In the genomic region with DNA sequence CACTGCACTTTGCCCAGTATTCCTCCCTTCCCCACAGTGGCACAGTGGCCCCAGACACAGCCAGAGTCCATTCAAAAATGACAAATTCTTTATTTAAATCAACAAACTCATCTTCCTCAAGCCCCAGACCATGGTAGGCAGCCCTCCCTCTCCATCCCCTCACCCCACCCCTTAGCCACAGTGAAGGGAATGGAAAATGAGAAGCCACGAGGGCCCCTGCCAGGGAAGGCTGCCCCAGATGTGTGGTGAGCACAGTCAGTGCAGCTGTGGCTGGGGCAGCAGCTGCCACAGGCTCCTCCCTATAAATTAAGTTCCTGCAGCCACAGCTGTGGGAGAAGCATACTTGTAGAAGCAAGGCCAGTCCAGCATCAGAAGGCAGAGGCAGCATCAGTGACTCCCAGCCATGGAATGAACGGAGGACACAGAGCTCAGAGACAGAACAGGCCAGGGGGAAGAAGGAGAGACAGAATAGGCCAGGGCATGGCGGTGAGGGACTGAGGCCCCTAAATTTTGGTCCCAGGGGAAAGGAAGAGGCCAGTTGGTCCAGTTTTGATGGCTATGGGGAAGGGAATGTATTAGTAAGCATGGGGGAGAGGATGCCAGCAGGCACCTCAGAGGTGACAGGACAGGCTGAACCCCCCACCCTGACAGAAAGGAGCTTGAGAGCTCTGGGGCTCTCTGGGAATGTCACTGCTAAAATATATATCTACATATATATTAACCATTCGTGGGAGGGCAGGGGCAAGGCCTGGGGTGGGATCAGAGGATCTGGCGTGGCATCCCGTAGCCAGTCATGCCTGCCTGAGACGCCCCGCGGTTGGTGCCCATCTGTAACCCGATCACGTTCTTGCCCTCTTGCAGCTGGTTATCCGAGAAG, we compare ENCODE assay signal across 2 cellular contexts.
TF ChIP-seq lines count a peak whose summit lies in the region.

No MANE protein-coding gene starts in this region.

TF ChIP-seq in A549, 52 proteins besides CTCF, POLR2A, EP300 and RAD21:
- TF ChIP-seq RNF2 (IDR thresholded peaks at IDR 0.05; ENCODE audit: borderline replicate concordance, low read depth), result no peak

TF ChIP-seq in IMR-90, 13 proteins besides CTCF, POLR2A, EP300 and RAD21:
- TF ChIP-seq RCOR1 (IDR thresholded peaks at IDR 0.05; ENCODE audit: insufficient replicate concordance, low read length), result no peak
- no peak for TF ChIP-seq MAZ (IDR thresholded peaks at IDR 0.05; ENCODE audit: borderline replicate concordance, low read depth, low read length)
- no peak for TF ChIP-seq NFE2L2 (IDR thresholded peaks at IDR 0.05; ENCODE audit: low read depth, low read length)
- no peak for TF ChIP-seq SMC3 (IDR thresholded peaks at IDR 0.05; ENCODE audit: low read depth, low read length)
- no peak for TF ChIP-seq BHLHE40 (IDR thresholded peaks at IDR 0.05; ENCODE audit: low read depth, low read length)
- no peak for TF ChIP-seq MXI1 (IDR thresholded peaks at IDR 0.05; ENCODE audit: borderline replicate concordance, low read depth, low read length)
- TF ChIP-seq FOS (IDR thresholded peaks at IDR 0.05; ENCODE audit: low read depth, low read length), result no peak
- TF ChIP-seq, protein P1, sequence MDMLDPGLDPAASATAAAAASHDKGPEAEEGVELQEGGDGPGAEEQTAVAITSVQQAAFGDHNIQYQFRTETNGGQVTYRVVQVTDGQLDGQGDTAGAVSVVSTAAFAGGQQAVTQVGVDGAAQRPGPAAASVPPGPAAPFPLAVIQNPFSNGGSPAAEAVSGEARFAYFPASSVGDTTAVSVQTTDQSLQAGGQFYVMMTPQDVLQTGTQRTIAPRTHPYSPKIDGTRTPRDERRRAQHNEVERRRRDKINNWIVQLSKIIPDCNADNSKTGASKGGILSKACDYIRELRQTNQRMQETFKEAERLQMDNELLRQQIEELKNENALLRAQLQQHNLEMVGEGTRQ (IDR thresholded peaks at IDR 0.05; ENCODE audit: low read depth, low read length), result no peak
